In the genomic region with DNA sequence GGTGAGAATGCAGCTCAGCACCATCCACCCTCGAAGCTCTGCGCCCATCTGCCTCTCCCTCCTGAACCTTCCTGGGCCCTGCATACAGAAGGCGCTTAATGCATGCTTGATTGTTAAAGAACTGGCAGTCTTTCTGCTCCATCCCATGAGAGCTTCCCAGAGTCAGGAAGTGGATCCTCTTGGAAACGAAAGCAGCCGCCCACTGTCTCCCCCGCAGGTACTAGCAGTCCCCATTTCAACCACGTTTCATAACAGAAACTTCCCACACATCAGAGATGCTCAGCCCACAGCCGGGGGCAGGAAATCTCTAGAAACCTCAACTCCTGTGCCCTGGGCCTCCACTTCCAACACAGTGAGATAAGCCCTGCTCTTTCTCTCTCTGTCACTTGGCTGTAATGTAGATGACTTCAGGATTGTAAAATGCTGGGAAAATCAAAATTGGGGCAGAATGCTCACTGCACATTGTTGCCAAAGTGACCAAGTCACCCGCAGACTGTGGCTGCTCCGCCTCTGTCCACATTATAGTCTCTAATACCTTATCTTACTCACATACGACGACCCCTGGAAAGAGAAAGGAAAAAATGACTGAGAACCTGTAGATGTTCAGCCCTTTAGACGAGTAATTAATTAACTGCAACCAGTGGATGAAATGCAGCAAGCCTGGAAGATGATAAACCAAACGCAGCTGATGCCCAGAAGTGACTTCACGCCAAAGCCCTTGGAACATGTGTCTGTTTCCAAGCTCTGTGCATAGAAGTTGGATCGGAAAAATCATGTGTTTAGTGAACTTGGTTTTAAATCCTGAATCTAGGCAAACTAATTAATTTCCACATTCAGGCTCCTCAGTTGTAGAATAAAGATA, we compare ENCODE assay signal across 9 cellular contexts. TPM values are rescaled to one million over a fixed set of nuclear protein-coding genes. Genes with fewer than 3 reads are reported as not detected.
DNase-seq lines count a peak whose midpoint lies in the region; ATAC-seq, FAIRE-seq and TF ChIP-seq lines count a peak whose summit lies in the region.
"Had no signal": no experiment of that assay in that cellular context is flagged by ENCODE, and none has a peak within 500 bp of the region (broad histone marks: within the 10 kb centered on the region; RNA-seq: fewer than 3 reads in every experiment).

No MANE protein-coding gene starts in this region.

- 33 to 48% (median 38%) methylated on average over 16 of the region's 16 CpGs for WGBS in psoas muscle, 3 donors
- 56 to 68% (median 66%) methylated on average over 16 of the region's 16 CpGs for WGBS in small intestine, 3 donors

- TF ChIP-seq CTCF in brain (conservative IDR thresholded peaks at IDR 0.05) (no peak), psoas muscle (IDR thresholded peaks at IDR 0.05) (no peak), coronary artery (IDR thresholded peaks at IDR 0.05) (no peak)

- FAIRE-seq in small intestine (lab: Jason Lieb, UNC) = no peak

- H3K4me3 ChIP-seq in psoas muscle (no peak overlapping the region), small intestine (ENCODE audit: low read depth in 1 of 2, low read length in 2 of 2) (no peak overlapping the region), coronary artery (no peak overlapping the region)

- peaks cover 37% of the 10 kb centered on the region for H3K4me1 Mint-ChIP-seq in brain

- H3K9me3 Mint-ChIP-seq in brain = peaks cover 0 to 17% (median 5%) of the 10 kb centered on the region in 5 experiments

- intact Hi-C loops in psoas muscle (cut with DNase I) = no loop called here

- DNase-seq in psoas muscle (no peak), small intestine (no peak), coronary artery (ENCODE audit: low spot score) (no peak), HEK293T (ENCODE audit: extremely low spot score) (no peak)
- DNase-seq: NCI-H2107 had no signal

- H3K9me3 ChIP-seq in psoas muscle = no peaks in the 10 kb centered on the region
- H3K9me3 ChIP-seq in small intestine (ENCODE audit: control insufficient read depth, low read depth) = no peaks in the 10 kb centered on the region

- POLR2A ChIA-PET in HEK293T (lab: Yijun Ruan, JAX) = no interaction called here

- H3K27ac ChIP-seq in psoas muscle (no peak overlapping the region), small intestine (ENCODE audit: low read depth in 1 of 2, low read length in 1 of 2) (no peak overlapping the region), coronary artery (peak overlapping the region in 1 of 2 donors; percentile 13)

- H3K27me3 Mint-ChIP-seq in brain = no peaks in the 10 kb centered on the region

- H3K27ac Mint-ChIP-seq in brain = peak overlapping the region in 4 of 5 experiments; percentile 42 to 83 (median 73)

- H3K4me1 ChIP-seq in psoas muscle = peaks cover 17% of the 10 kb centered on the region
- no peaks in the 10 kb centered on the region for H3K4me1 ChIP-seq in small intestine (ENCODE audit: control insufficient read depth in 2 of 2, insufficient read depth in 1 of 2, low read depth in 1 of 2, low read length in 1 of 2)

- H3K4me3 Mint-ChIP-seq in brain = peak overlapping the region in 2 of 5 experiments; percentile 21 to 68

- no peaks in the 10 kb centered on the region for H3K27me3 ChIP-seq in psoas muscle (ENCODE audit: insufficient read depth in 3 of 3, low read length in 2 of 3)
- no peaks in the 10 kb centered on the region for H3K27me3 ChIP-seq in small intestine (ENCODE audit: control insufficient read depth in 2 of 2, insufficient read depth in 2 of 2, low read length in 2 of 2)

- CTCF ChIA-PET in HEK293T (lab: Yijun Ruan, JAX) = no interaction called here

- H3K36me3 ChIP-seq in psoas muscle (ENCODE audit: insufficient read depth in 1 of 2, low read depth in 1 of 2) = no peaks in the 10 kb centered on the region
- no peaks in the 10 kb centered on the region for H3K36me3 ChIP-seq in small intestine (ENCODE audit: control insufficient read depth in 2 of 2, insufficient read depth in 2 of 2, low read length in 2 of 2)

- H3K36me3 Mint-ChIP-seq in brain = peaks cover 22% of the 10 kb centered on the region

- ATAC-seq in GM18519 (IDR thresholded peaks at IDR 0.05; ENCODE audit: low FRiP score, unreplicated experiment) (peak; percentile 38), HG03442 (IDR thresholded peaks at IDR 0.05; ENCODE audit: unreplicated experiment) (peak; percentile 42), psoas muscle (peak in 3 of 4 donors; percentile 39 to 68 (median 44)), GM21526 (IDR thresholded peaks at IDR 0.05; ENCODE audit: low FRiP score, unreplicated experiment) (no peak)

TF ChIP-seq in HEK293T, 16 proteins besides CTCF, POLR2A, EP300 and RAD21:
- no peak for TF ChIP-seq BHLHE40 (IDR thresholded peaks at IDR 0.05; ENCODE audit: borderline replicate concordance)
- TF ChIP-seq, protein P1, sequence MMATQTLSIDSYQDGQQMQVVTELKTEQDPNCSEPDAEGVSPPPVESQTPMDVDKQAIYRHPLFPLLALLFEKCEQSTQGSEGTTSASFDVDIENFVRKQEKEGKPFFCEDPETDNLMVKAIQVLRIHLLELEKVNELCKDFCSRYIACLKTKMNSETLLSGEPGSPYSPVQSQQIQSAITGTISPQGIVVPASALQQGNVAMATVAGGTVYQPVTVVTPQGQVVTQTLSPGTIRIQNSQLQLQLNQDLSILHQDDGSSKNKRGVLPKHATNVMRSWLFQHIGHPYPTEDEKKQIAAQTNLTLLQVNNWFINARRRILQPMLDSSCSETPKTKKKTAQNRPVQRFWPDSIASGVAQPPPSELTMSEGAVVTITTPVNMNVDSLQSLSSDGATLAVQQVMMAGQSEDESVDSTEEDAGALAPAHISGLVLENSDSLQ (IDR thresholded peaks at IDR 0.05) = no peak

RNA-seq across cellular contexts. Expression of a gene that starts 28.5 kb away (rescaled TPM):
- 5.5 TPM for polyA plus RNA-seq in brain (ENCODE audit: insufficient read depth, low read depth, low replicate concordance)
- 10 to 100 TPM; 10.9 to 32.1 (median 16.0) TPM for total RNA-seq in psoas muscle
- 10 to 100 TPM in 1 of 3 donors, 1 to 10 TPM in 2; 4.9 to 30.7 (median 8.3) TPM for polyA plus RNA-seq in psoas muscle
- polyA plus RNA-seq in small intestine = 100 to 1,000 TPM in 2 of 3 donors, 1 to 10 TPM in 1; 4.0 to 118 (median 105) TPM
